In genomic region chr6:33774774-33775173, GRCh38 we compare ENCODE assay signal across 22 cellular contexts. TPM values are rescaled to one million over a fixed set of nuclear protein-coding genes. Genes with fewer than 3 reads are reported as not detected.
DNase-seq lines count a peak whose midpoint lies in the region; ATAC-seq, FAIRE-seq and TF ChIP-seq lines count a peak whose summit lies in the region.
"Had no signal": no experiment of that assay in that cellular context is flagged by ENCODE, and none has a peak within 500 bp of the region (broad histone marks: within the 10 kb centered on the region; RNA-seq: fewer than 3 reads in every experiment).

No MANE protein-coding gene starts in this region.

- H3K4me1 ChIP-seq in HEK293 (ENCODE audit: control insufficient read depth, insufficient read depth, low read length) (peaks cover 5% of the 10 kb centered on the region), K562 (replicated peaks in 1 of 2; ENCODE audit: control insufficient read depth in 2 of 2, insufficient read depth in 2 of 2, low read length in 2 of 2) (peaks cover 3 to 15% of the 10 kb centered on the region in 2 experiments; a peak in 3 of 5 replicates), osteoblast (ENCODE audit: insufficient read depth, low read length) (peaks cover 23% of the 10 kb centered on the region)

- POLR2A ChIA-PET in HEK293 (lab: Yijun Ruan, JAX) (no interaction called here), RWPE1 (lab: Yijun Ruan, JAX; ENCODE audit: low non-redundant PET) (no interaction called here), K562 (lab: Yijun Ruan, JAX) (interaction anchor here (0.6 to 0.7 kb wide), 2 partner anchors 63 to 292 kb away, joined by 3 to 4 read pairs; partner anchors contain the start of gene UQCC2)

- H3K79me2 ChIP-seq in K562 (ENCODE audit: control insufficient read depth, insufficient read depth, low read length) = no peaks in the 10 kb centered on the region
- H3K79me2 ChIP-seq in osteoblast (ENCODE audit: insufficient read depth, low read length) = peaks cover 1% of the 10 kb centered on the region

- 100% methylated on average over 3 of the region's 3 CpGs for WGBS in K562 (ENCODE audit: insufficient coverage, low coverage, missing lambda C conversion rate)

- no peak for ATAC-seq in K562

- no TSS peak for BruUV-seq in K562 (replicated peaks; lab: Mats Ljungman, UMichigan)

- no peaks in the 10 kb centered on the region for H3K9me1 ChIP-seq in K562 (ENCODE audit: control insufficient read depth, insufficient read depth, low read length)

- no peak for TF ChIP-seq CTCF in HEK293 (tag by site-specific recombination; IDR thresholded peaks at IDR 0.05)
- TF ChIP-seq CTCF in RWPE1 (conservative IDR thresholded peaks at IDR 0.05; ENCODE audit: low read depth) = no peak
- no peak for TF ChIP-seq CTCF in K562 (IDR thresholded peaks at IDR 0.05 in 2 of 3, conservative IDR thresholded peaks at IDR 0.05 in 1 of 3; ENCODE audit: insufficient read depth in 2 of 3, low read depth in 1 of 3, low read length in 3 of 3)
- no peak for TF ChIP-seq CTCF in osteoblast (IDR thresholded peaks at IDR 0.05; ENCODE audit: extremely low read depth, low read depth, low read length)

- no peak overlapping the region for H3K4me3 ChIP-seq in HEK293 (ENCODE audit: low read depth, low read length)
- H3K4me3 ChIP-seq in K562 = no peak overlapping the region
- no peak overlapping the region for H3K4me3 ChIP-seq in osteoblast (ENCODE audit: insufficient read depth, low read length)

- in situ Hi-C loops in K562 (cut with MboI) = loop anchor here (5.0 kb wide), 1 partner anchor 258 kb away; no protein-coding TSS in a partner anchor

- intact Hi-C loops in K562 (cut with micrococcal nuclease) = loop anchor here (5.0 kb wide), 1 partner anchor 68 kb away; no protein-coding TSS in a partner anchor

- H3K27me3 ChIP-seq in K562 (ENCODE audit: control insufficient read depth in 2 of 2, insufficient read depth in 2 of 2, low read length in 2 of 2) (peaks cover 8 to 10% of the 10 kb centered on the region in 2 experiments; a peak in 4 of 5 replicates), osteoblast (ENCODE audit: insufficient read depth, low read length) (no peaks in the 10 kb centered on the region)

- H3K36me3 ChIP-seq in HEK293 (ENCODE audit: control insufficient read depth in 2 of 2, insufficient read depth in 1 of 2, low read length in 2 of 2) = peaks cover 10 to 75% of the 10 kb centered on the region in 2 experiments
- H3K36me3 ChIP-seq in K562 (ENCODE audit: control insufficient read depth, insufficient read depth, low read length) = peaks cover 69% of the 10 kb centered on the region; the same call in 2 of the 3 replicates
- H3K36me3 ChIP-seq in osteoblast (ENCODE audit: insufficient read depth, low read length) = peaks cover 72% of the 10 kb centered on the region

- no peak for TF ChIP-seq POLR2A in K562 (conservative IDR thresholded peaks at IDR 0.05)

- H3K4me2 ChIP-seq in K562 (ENCODE audit: insufficient read depth, low read length) = no peak overlapping the region
- H3K4me2 ChIP-seq in osteoblast (ENCODE audit: insufficient read depth, low read length) = no peak overlapping the region

- H4K20me1 ChIP-seq in K562 (replicated peaks; ENCODE audit: control insufficient read depth, insufficient read depth, low read length) (peaks cover 35% of the 10 kb centered on the region), osteoblast (ENCODE audit: insufficient read depth, low read length) (peaks cover 9% of the 10 kb centered on the region)

- no peak for DNase-seq in RWPE1 (ENCODE audit: low spot score)
- no peak for DNase-seq in K562 (ENCODE audit: extremely low read depth in 1 of 4, low spot score in 3 of 4)
- peak; percentile 21 for DNase-seq in osteoblast (ENCODE audit: insufficient read length, low spot score, missing footprints)
- DNase-seq in mesenteric fat pad (ENCODE audit: low spot score) = no peak
- no peak for DNase-seq in NCI-H146 (lab: John Stamatoyannopoulos, UW)
- DNase-seq: C1 segment of cervical spinal cord; Calu3; CD4-positive, alpha-beta memory T cell; COR-L47; DMS53; DMS79 treated with DMSO at 0.1 percent for 48 hours; GF-D8; GOT3; HCEC 1CT had no signal

- no peak overlapping the region for H3K9ac ChIP-seq in K562 (ENCODE audit: insufficient read depth in 1 of 2, low read depth in 2 of 2, low read length in 2 of 2)

- no peak for TF ChIP-seq RAD21 in K562 (CRISPR knock-in tag; conservative IDR thresholded peaks at IDR 0.05 in 1 of 2, IDR thresholded peaks at IDR 0.05 in 1 of 2)

- no peak overlapping the region for H2AFZ ChIP-seq in K562 (ENCODE audit: low read depth, low read length)
- H2AFZ ChIP-seq in osteoblast (ENCODE audit: low read length) = no peak overlapping the region

- H3K27ac ChIP-seq in HEK293 (ENCODE audit: extremely low read depth, low read depth, low read length) = no peak overlapping the region
- peak overlapping the region; percentile 94 for H3K27ac ChIP-seq in RWPE1
- no peak overlapping the region for H3K27ac ChIP-seq in K562 (ENCODE audit: extremely low read depth, low read depth, low read length)
- no peak overlapping the region for H3K27ac ChIP-seq in osteoblast (ENCODE audit: low read depth, low read length)

- no peak for FAIRE-seq in K562 (lab: Jason Lieb, UNC)
- FAIRE-seq: GM12892, H54 had no signal

- CTCF ChIA-PET in HEK293 (lab: Yijun Ruan, JAX) = interaction anchor here (6.0 kb wide), 1 partner anchor 252 kb away, joined by 80 read pairs; no protein-coding TSS in a partner anchor
- CTCF ChIA-PET in RWPE1 (lab: Yijun Ruan, JAX) = interaction anchor here (0.6 to 0.8 kb wide), 2 partner anchors 13 to 64 kb away, joined by 3 read pairs; partner anchors contain the start of gene UQCC2
- CTCF ChIA-PET in K562 (lab: Yijun Ruan, JAX; ENCODE audit: low intra/inter-chr PET ratio) = no interaction called here

- no peaks in the 10 kb centered on the region for H3K9me3 ChIP-seq in HEK293 (ENCODE audit: control insufficient read depth, insufficient read depth, low read depth, low read length)
- H3K9me3 ChIP-seq in K562 (replicated peaks; ENCODE audit: control insufficient read depth, insufficient read depth, low read depth, low read length) = no peaks in the 10 kb centered on the region
- no peaks in the 10 kb centered on the region for H3K9me3 ChIP-seq in osteoblast (ENCODE audit: low read depth, low read length)

- no peak for TF ChIP-seq EP300 in K562 (IDR thresholded peaks at IDR 0.05; ENCODE audit: low read length)

RNA-seq across cellular contexts. Expression of gene LEMD2, which starts 14.2 kb away (rescaled TPM):
- total RNA-seq in K562 (2011; cell fraction: chromatin; rRNA removed; ENCODE audit: low replicate concordance) = 110 and 155 TPM in 2 replicates
- 95.4 and 123 TPM in 2 replicates for total RNA-seq in K562 (2011; cell fraction: nucleolus; rRNA removed)
- total RNA-seq in K562 (2011; cell fraction: nucleoplasm; rRNA removed) = 110 and 121 TPM in 2 replicates
- 30.8 and 42.0 TPM in 2 replicates for total RNA-seq in K562 (2014; rRNA removed)
- 24.3 and 28.2 TPM in 2 replicates for total RNA-seq in K562 (2014; rRNA removed; fragmentation: Illumina TruSeq; extraction: Trizol)
- total RNA-seq in K562 (2015; rRNA removed; fragmentation: Illumina TruSeq; extraction: Trizol) = 36.4 and 44.5 TPM in 2 replicates
- total RNA-seq in K562 (2021) = 36.4 and 42.6 TPM in 2 replicates
- polyA plus RNA-seq in K562 (2011; rRNA removed) = 46.3 and 50.4 TPM in 2 replicates
- polyA plus RNA-seq in K562 (2011; cell fraction: cytosol; rRNA removed) = 30.6 and 34.6 TPM in 2 replicates
- polyA plus RNA-seq in K562 (2011; cell fraction: nucleus; rRNA removed) = 121 and 133 TPM in 2 replicates
- polyA plus RNA-seq in K562 (2012) = 30.2 and 57.3 TPM in 2 replicates
- polyA plus RNA-seq in K562 (2014; fragmentation: Illumina TruSeq; extraction: Trizol) = 26.4 and 26.7 TPM in 2 replicates
- polyA plus RNA-seq in K562 (2014; fragmentation: Nextera tagmentation; extraction: Ambion mirVana) = under 1 TPM; 0.32 to 0.37 TPM
- polyA plus RNA-seq in K562 (2014; rRNA removed) = 34.3 and 41.4 TPM in 2 replicates
- polyA minus RNA-seq in K562 (2011; rRNA and poly(A)+ RNA removed) = 32.2 and 37.5 TPM in 2 replicates
- 16.3 and 23.9 TPM in 2 replicates for polyA minus RNA-seq in K562 (2011; cell fraction: cytosol; rRNA and poly(A)+ RNA removed)
- polyA minus RNA-seq in K562 (2011; cell fraction: nucleus; rRNA and poly(A)+ RNA removed) = 53.7 and 96.3 TPM in 2 replicates
- 47.4 and 49.2 TPM in 2 replicates for total RNA-seq in osteoblast
- 37.7 TPM for total RNA-seq in mesenteric fat pad

RNA-seq across cellular contexts. Expression of gene IP6K3, which starts 28.1 kb away (rescaled TPM):
- total RNA-seq in K562 (2011; cell fraction: chromatin; rRNA removed; ENCODE audit: low replicate concordance) = not detected in 2 replicates
- total RNA-seq in K562 (2011; cell fraction: nucleolus; rRNA removed) = not detected in 2 replicates
- not detected in 2 replicates for total RNA-seq in K562 (2011; cell fraction: nucleoplasm; rRNA removed)
- total RNA-seq in K562 (2014; rRNA removed) = not detected in 2 replicates
- total RNA-seq in K562 (2014; rRNA removed; fragmentation: Illumina TruSeq; extraction: Trizol) = not detected in 2 replicates
- total RNA-seq in K562 (2015; rRNA removed; fragmentation: Illumina TruSeq; extraction: Trizol) = not detected in 2 replicates
- not detected in 2 replicates for total RNA-seq in K562 (2021)
- polyA plus RNA-seq in K562 (2011; rRNA removed) = not detected in 2 replicates
- polyA plus RNA-seq in K562 (2011; cell fraction: cytosol; rRNA removed) = not detected in 2 replicates
- polyA plus RNA-seq in K562 (2011; cell fraction: nucleus; rRNA removed) = not detected in 2 replicates
- polyA plus RNA-seq in K562 (2012) = not detected in 2 replicates
- not detected in 2 replicates for polyA plus RNA-seq in K562 (2014; fragmentation: Illumina TruSeq; extraction: Trizol)
- not detected for polyA plus RNA-seq in K562 (2014; fragmentation: Nextera tagmentation; extraction: Ambion mirVana)
- polyA plus RNA-seq in K562 (2014; rRNA removed) = not detected in 2 replicates
- polyA minus RNA-seq in K562 (2011; rRNA and poly(A)+ RNA removed) = not detected in 2 replicates
- not detected in 2 replicates for polyA minus RNA-seq in K562 (2011; cell fraction: cytosol; rRNA and poly(A)+ RNA removed)
- polyA minus RNA-seq in K562 (2011; cell fraction: nucleus; rRNA and poly(A)+ RNA removed) = not detected in 2 replicates
- under 0.01 and 0.29 TPM in 2 replicates for total RNA-seq in osteoblast
- 0.13 TPM for total RNA-seq in mesenteric fat pad
- total RNA-seq: A673; Calu3; CD4-positive, alpha-beta memory T cell; Daoy had no signal
- polyA plus RNA-seq: CD4-positive, alpha-beta memory T cell had no signal

RNA-seq across cellular contexts. Expression of gene MLN, which starts 29.0 kb away (rescaled TPM):
- total RNA-seq in K562 (2011; cell fraction: chromatin; rRNA removed; ENCODE audit: low replicate concordance) = not detected in 2 replicates
- total RNA-seq in K562 (2011; cell fraction: nucleolus; rRNA removed) = not detected in 2 replicates
- not detected in 2 replicates for total RNA-seq in K562 (2011; cell fraction: nucleoplasm; rRNA removed)
- total RNA-seq in K562 (2014; rRNA removed) (not detected in 2 replicates), K562 (2014; rRNA removed; fragmentation: Illumina TruSeq; extraction: Trizol) (not detected in 2 replicates), K562 (2015; rRNA removed; fragmentation: Illumina TruSeq; extraction: Trizol) (not detected in 2 replicates), K562 (2021) (not detected in 2 replicates), osteoblast (not detected in 2 replicates), mesenteric fat pad (not detected)
- polyA plus RNA-seq in K562 (2011; rRNA removed) (not detected in 2 replicates), K562 (2014; fragmentation: Illumina TruSeq; extraction: Trizol) (not detected in 2 replicates), K562 (2014; fragmentation: Nextera tagmentation; extraction: Ambion mirVana) (not detected), K562 (2014; rRNA removed) (not detected in 2 replicates)
- polyA plus RNA-seq in K562 (2011; cell fraction: cytosol; rRNA removed) = not detected in 2 replicates
- polyA plus RNA-seq in K562 (2011; cell fraction: nucleus; rRNA removed) = not detected in 2 replicates
- not detected in 2 replicates for polyA plus RNA-seq in K562 (2012)
- polyA minus RNA-seq in K562 (2011; rRNA and poly(A)+ RNA removed) = not detected in 2 replicates
- not detected in 2 replicates for polyA minus RNA-seq in K562 (2011; cell fraction: cytosol; rRNA and poly(A)+ RNA removed)
- not detected in 2 replicates for polyA minus RNA-seq in K562 (2011; cell fraction: nucleus; rRNA and poly(A)+ RNA removed)
- total RNA-seq: A172; A673; Calu3; CD4-positive, alpha-beta memory T cell; Daoy; G401 had no signal
- polyA plus RNA-seq: BJ; CD4-positive, alpha-beta memory T cell had no signal

Comparison
In these comparisons a context has a peak if more than half of its experiments do, and no peak if none do; other contexts are left out.
1. Of the 44 proteins assayed by ChIP-seq in both K562 and HEK293: peak only in K562: ZNF24; only in HEK293: none; in both: none; in neither: 43.